Comparison of ENCODE assay signal across 14 cellular contexts in genomic region chr15:99997112-99997651, GRCh38.
"Had no signal": no experiment of that assay in that cellular context is flagged by ENCODE, and none has a peak within 500 bp of the region (broad histone marks: within the 10 kb centered on the region; RNA-seq: fewer than 3 reads in every experiment).

No MANE protein-coding gene starts in this region.

- H3K27me3 ChIP-seq: brain microvascular endothelial cell, dorsolateral prefrontal cortex, pancreas, thyroid gland, vagina had no signal

- H3K4me3 ChIP-seq: dorsolateral prefrontal cortex, pancreas, skin epidermis, thyroid gland, vagina had no signal

- H3K9me3 Mint-ChIP-seq: activated naive CD4-positive, alpha-beta T cell treated with anti-CD3 and anti-CD28 coated beads, Interleukin-2, amount 50 U/mL, for 72 hours; neural crest cell had no signal

- H3K27ac Mint-ChIP-seq: T-helper 17 cell had no signal

- H3K4me1 ChIP-seq: pancreas, thyroid gland had no signal

- H3K4me3 Mint-ChIP-seq: neural crest cell, T-helper 17 cell had no signal

- H3K36me3 Mint-ChIP-seq: activated naive CD4-positive, alpha-beta T cell treated with anti-CD3 and anti-CD28 coated beads, Interleukin-2, amount 50 U/mL, for 72 hours had no signal

- ATAC-seq: activated naive CD4-positive, alpha-beta T cell treated with anti-CD3 and anti-CD28 coated beads, Interleukin-2, amount 50 U/mL, for 72 hours; esophagus mucosa; left colon; pancreas; T-helper 17 cell had no signal

- H3K36me3 ChIP-seq: brain microvascular endothelial cell, thyroid gland, vagina had no signal

- H3K27me3 Mint-ChIP-seq: T-helper 17 cell had no signal

- DNase-seq: activated CD4-positive, alpha-beta T cell treated with anti-CD3 and anti-CD28 coated beads, Interleukin-2, amount 50 U/mL, for 1 hour; activated CD4-positive, CD25-positive, alpha-beta regulatory T cell; activated T-cell treated with anti-CD3 and anti-CD28 coated beads, Interleukin-2, amount 50 U/mL, for 1 hour; brain microvascular endothelial cell; T-helper 17 cell; thyroid gland had no signal

- H3K9me3 ChIP-seq: pancreas, thyroid gland, vagina had no signal

- H3K27ac ChIP-seq: brain microvascular endothelial cell, dorsolateral prefrontal cortex, pancreas, skin epidermis, thyroid gland, vagina had no signal
